8 cellular contexts compared by ENCODE assay signal in the genomic region with DNA sequence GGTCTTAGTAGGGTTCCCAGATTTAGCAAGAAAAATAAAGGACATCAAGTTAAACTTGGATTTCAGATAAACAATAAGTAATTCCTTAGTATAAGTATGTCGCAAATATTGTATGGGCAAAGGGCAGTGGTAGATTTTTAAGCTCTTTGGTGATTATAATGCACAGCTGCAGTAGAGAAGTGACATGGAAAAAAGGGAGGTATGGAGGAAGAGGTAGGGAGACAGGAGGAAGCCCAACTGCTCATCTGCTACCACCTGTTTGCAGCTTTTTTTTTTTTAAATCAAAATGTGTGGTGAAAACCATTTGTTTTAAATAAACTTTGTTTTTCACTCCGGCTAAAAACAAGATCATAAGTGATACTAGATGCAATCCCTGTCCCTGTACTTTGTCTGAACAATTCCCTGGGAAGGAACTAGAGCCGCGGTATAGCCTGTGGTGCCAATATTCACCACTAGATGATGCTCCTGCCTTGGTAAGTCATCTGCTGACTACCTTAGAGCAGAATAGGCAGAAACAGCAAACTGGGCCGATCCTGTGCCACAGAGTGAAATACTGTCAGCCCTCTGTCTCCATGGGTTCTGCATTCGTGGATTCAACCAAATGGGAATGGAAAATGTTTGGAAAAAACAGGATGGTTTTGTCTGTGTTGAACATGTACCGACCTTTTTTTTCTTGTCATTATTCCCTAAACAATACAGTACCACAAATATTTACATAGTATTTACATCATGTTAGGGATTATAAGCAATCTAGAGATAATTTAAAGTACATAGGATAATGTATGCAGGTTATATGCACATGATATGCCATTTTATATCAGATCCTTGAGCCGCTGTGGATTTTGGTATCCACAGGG.
A peak's percentile ranks its signal among the peaks of the same experiment; 100 is the strongest.
DNase-seq lines count a peak whose midpoint lies in the region; ATAC-seq, FAIRE-seq and TF ChIP-seq lines count a peak whose summit lies in the region.

No MANE protein-coding gene starts in this region.

- H3K9ac ChIP-seq in KMS-11, result no peak overlapping the region

- H4K20me1 ChIP-seq in KMS-11 (ENCODE audit: insufficient read depth), result no peaks in the 10 kb centered on the region

- H3K36me3 Mint-ChIP-seq in activated T-cell treated with anti-CD3 and anti-CD28 coated beads, Interleukin-2, amount 50 U/mL, for 4 hours (ENCODE audit: insufficient read depth), result no peaks in the 10 kb centered on the region

- no peak overlapping the region for H3K4me3 Mint-ChIP-seq in activated T-cell treated with anti-CD3 and anti-CD28 coated beads, Interleukin-2, amount 50 U/mL, for 4 hours

- no peak for TF ChIP-seq POLR2A in testis (IDR thresholded peaks at IDR 0.05)

- H3K4me1 Mint-ChIP-seq in activated T-cell treated with anti-CD3 and anti-CD28 coated beads, Interleukin-2, amount 50 U/mL, for 4 hours (ENCODE audit: low read depth), result no peaks in the 10 kb centered on the region

- intact Hi-C loops in testis (cut with DNase I; ENCODE audit: low total_unique reads), result no loop called here

- H3K4me3 ChIP-seq in KMS-11 (IDR thresholded peaks at IDR 0.05; ENCODE audit: insufficient read depth, low read depth, low read length) (no peak overlapping the region), neutrophil (ENCODE audit: low read depth in 1 of 2, low read length in 1 of 2) (no peak overlapping the region), testis (no peak overlapping the region)

- no peak overlapping the region for H3K4me2 ChIP-seq in KMS-11

- no peaks in the 10 kb centered on the region for H3K27me3 Mint-ChIP-seq in activated T-cell treated with anti-CD3 and anti-CD28 coated beads, Interleukin-2, amount 50 U/mL, for 4 hours (ENCODE audit: low read depth)

- H3K27ac ChIP-seq in KMS-11 (no peak overlapping the region), neutrophil (peak overlapping the region; percentile 10), testis (no peak overlapping the region)

- FAIRE-seq in RCC 7860 (lab: Jason Lieb, UNC), result peak; percentile 27

- 28 to 33% methylated on average over 8 of the region's 8 CpGs for WGBS in testis, 2 donors

- no peaks in the 10 kb centered on the region for H3K9me3 Mint-ChIP-seq in activated T-cell treated with anti-CD3 and anti-CD28 coated beads, Interleukin-2, amount 50 U/mL, for 4 hours

- H3K79me2 ChIP-seq in KMS-11 (ENCODE audit: insufficient read depth, low read depth), result no peaks in the 10 kb centered on the region

- H3K27me3 ChIP-seq in KMS-11 (ENCODE audit: insufficient read depth, low read depth) (no peaks in the 10 kb centered on the region), neutrophil (no peaks in the 10 kb centered on the region), testis (no peaks in the 10 kb centered on the region)

- no peak overlapping the region; the same call in 1 of the 2 replicates for H2AFZ ChIP-seq in KMS-11 (ENCODE audit: low read depth)

- no peaks in the 10 kb centered on the region for H3K9me3 ChIP-seq in neutrophil
- no peaks in the 10 kb centered on the region for H3K9me3 ChIP-seq in testis

- H3K36me3 ChIP-seq in KMS-11 (ENCODE audit: insufficient read depth), result no peaks in the 10 kb centered on the region
- peaks cover 6% of the 10 kb centered on the region for H3K36me3 ChIP-seq in neutrophil
- H3K36me3 ChIP-seq in testis (ENCODE audit: low read depth, missing control alignments), result no peaks in the 10 kb centered on the region

- DNase-seq in Daoy (ENCODE audit: low read depth) (peak; percentile 66), RCC 7860 (ENCODE audit: low spot score) (peak; percentile 50), fibroblast of peridontal ligament (ENCODE audit: extremely low read depth) (peak; percentile 73), testis (peak; percentile 86)
- peak; percentile 47 for DNase-seq in activated T-cell treated with anti-CD3 and anti-CD28 coated beads, Interleukin-2, amount 50 U/mL, for 4 hours

- peak; percentile 98 for ATAC-seq in GM21723 (IDR thresholded peaks at IDR 0.05; ENCODE audit: unreplicated experiment)
- peak; percentile 87 to 90 for ATAC-seq in activated T-cell treated with anti-CD3 and anti-CD28 coated beads, Interleukin-2, amount 50 U/mL, for 4 hours

- TF ChIP-seq CTCF in KMS-11 (conservative IDR thresholded peaks at IDR 0.05; ENCODE audit: low read depth, low read length) (peak; percentile 88), neutrophil (IDR thresholded peaks at IDR 0.05) (peak; percentile 88), testis (IDR thresholded peaks at IDR 0.05) (peak; percentile 66 to 83 (median 82))

- no peaks in the 10 kb centered on the region for H3K4me1 ChIP-seq in KMS-11 (ENCODE audit: low read depth, poor library complexity, severe bottlenecking)
- H3K4me1 ChIP-seq in neutrophil (ENCODE audit: control insufficient read depth in 1 of 2, insufficient read depth in 1 of 2, low read depth in 1 of 2, low read length in 1 of 2), result peaks cover 4 to 14% of the 10 kb centered on the region in 2 experiments
- no peaks in the 10 kb centered on the region for H3K4me1 ChIP-seq in testis
